ENCODE assay signal across 1 cellular context in genomic region chr12:128853321-128854197, GRCh38.
TF ChIP-seq lines count a peak whose summit lies in the region.

GLT1D1 (plus strand) TSS chr12:128853478; CDS start chr12:128853582, 104 bp downstream.

TF ChIP-seq in GM23338, 12 proteins besides CTCF, POLR2A, EP300 and RAD21 (continued from another document):
- TF ChIP-seq ZNF462 (CRISPR knock-in tag; IDR thresholded peaks at IDR 0.05) = no peak
